8 cellular contexts compared by ENCODE assay signal in the genomic region with DNA sequence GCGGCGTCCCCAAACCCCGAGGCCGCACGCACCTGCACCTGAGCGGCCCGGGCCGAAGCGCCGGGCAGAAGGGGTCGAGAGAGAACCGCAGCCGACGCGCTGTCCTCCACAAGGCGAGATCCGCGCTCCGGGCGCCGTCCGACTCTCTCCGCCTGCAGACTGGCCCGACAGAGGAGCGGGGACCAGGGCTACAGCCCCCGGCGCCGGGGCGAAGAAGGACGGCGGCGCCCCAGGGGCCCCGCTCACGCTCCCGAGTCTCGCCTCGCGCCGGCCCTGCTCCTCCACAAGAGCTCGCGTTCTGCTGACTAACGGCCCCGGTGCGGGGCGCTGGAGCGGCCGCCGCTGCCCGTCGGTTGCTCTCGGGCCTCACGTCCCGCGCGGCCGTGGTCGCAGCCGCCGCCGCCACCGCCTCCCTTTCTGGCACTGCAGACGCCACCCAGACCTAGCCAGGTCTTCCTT. TPM values are rescaled to one million over a fixed set of nuclear protein-coding genes. Genes with fewer than 3 reads are reported as not detected.
DNase-seq lines count a peak whose midpoint lies in the region; ATAC-seq, FAIRE-seq and TF ChIP-seq lines count a peak whose summit lies in the region.

No MANE protein-coding gene starts in this region.

- WGBS in mammary epithelial cell (ENCODE audit: low coverage, missing lambda C conversion rate): 4% methylated on average over 12 of the region's 62 CpGs
- WGBS in mesodermal cell (ENCODE audit: insufficient coverage in 2 of 2), 2 experiments: 0 to 1% methylated on average over 23 to 61 of the region's 62 CpGs

- TF ChIP-seq POLR2A in GM12891 (IDR thresholded peaks at IDR 0.05; ENCODE audit: low read depth, low read length): no peak

- H3K79me2 ChIP-seq in mammary epithelial cell (ENCODE audit: insufficient read depth, low read length): peaks cover 93% of the 10 kb centered on the region

- peaks cover 13% of the 10 kb centered on the region for H3K4me1 ChIP-seq in mammary epithelial cell (ENCODE audit: insufficient read depth, low read length)
- peaks cover 7% of the 10 kb centered on the region for H3K4me1 ChIP-seq in mesodermal cell (ENCODE audit: control insufficient read depth, insufficient read depth, low read length, poor library complexity, severe bottlenecking)

- FAIRE-seq in GM12891 (lab: Jason Lieb, UNC): no peak

- H3K9me3 ChIP-seq in mammary epithelial cell (replicated peaks; ENCODE audit: insufficient read depth, low read length) (no peaks in the 10 kb centered on the region), mesodermal cell (ENCODE audit: control insufficient read depth, low read length) (no peaks in the 10 kb centered on the region)

- no peaks in the 10 kb centered on the region for H3K27me3 ChIP-seq in mammary epithelial cell (ENCODE audit: insufficient read depth, low read length)

- H3K27ac ChIP-seq in mammary epithelial cell (ENCODE audit: insufficient read depth, low read depth, low read length) (peak overlapping the region; percentile 55), mesodermal cell (ENCODE audit: low read depth, low read length, severe bottlenecking) (peak overlapping the region; percentile 94)

- no peaks in the 10 kb centered on the region for H3K36me3 ChIP-seq in mammary epithelial cell (ENCODE audit: insufficient read depth, low read length)
- peaks cover 9% of the 10 kb centered on the region for H3K36me3 ChIP-seq in mesodermal cell (ENCODE audit: control insufficient read depth, insufficient read depth, low read length)

- in situ Hi-C loops in mammary epithelial cell (cut with MboI; ENCODE audit: low sequenced_read_pairs in 2 of 2): no loop called here

- CTCF ChIA-PET in mammary epithelial cell (lab: Charles Lee; ENCODE audit: low non-redundant PET): interaction anchor here (0.6 kb wide), 1 partner anchor 36 kb away, joined by 4 read pairs; no protein-coding TSS in a partner anchor

- H3K4me3 ChIP-seq in Jurkat, Clone E6-1 (ENCODE audit: low read length): peak overlapping the region; percentile 95
- H3K4me3 ChIP-seq in mammary epithelial cell (replicated peaks in 1 of 3; ENCODE audit: insufficient read depth in 1 of 3, low read depth in 2 of 3, low read length in 3 of 3): peak overlapping the region; percentile 79 to 84 (median 80)
- peak overlapping the region; percentile 87 for H3K4me3 ChIP-seq in mesodermal cell (ENCODE audit: extremely low read depth, insufficient read depth, low read length, poor library complexity, severe bottlenecking)

- H4K20me1 ChIP-seq in mammary epithelial cell (ENCODE audit: insufficient read depth, low read length): no peaks in the 10 kb centered on the region

- DNase-seq in GM12891 (ENCODE audit: insufficient read length, low spot score): peak; percentile 25
- no peak for DNase-seq in Jurkat, Clone E6-1 (ENCODE audit: low read depth, low spot score)
- DNase-seq in mammary epithelial cell: no peak
- DNase-seq in HCEC 1CT: no peak
- DNase-seq in SKM-1 treated with dmso at 0.1 percent for 144 hours (lab: John Stamatoyannopoulos, UW; ENCODE audit: unreplicated experiment): no peak
- no peak for DNase-seq in NCI-H748 (lab: John Stamatoyannopoulos, UW; ENCODE audit: unreplicated experiment)

- ATAC-seq in GM21717 (IDR thresholded peaks at IDR 0.05; ENCODE audit: unreplicated experiment): peak; percentile 18

- intact Hi-C loops in mammary epithelial cell (cut with micrococcal nuclease): loop anchor here (1.0 to 5.0 kb wide), 5 partner anchors 19 to 228 kb away; no protein-coding TSS in a partner anchor

- no peak for TF ChIP-seq CTCF in mammary epithelial cell (conservative IDR thresholded peaks at IDR 0.05 in 1 of 2, IDR thresholded peaks at IDR 0.05 in 1 of 2; ENCODE audit: extremely low read depth in 1 of 2, insufficient read depth in 1 of 2, low read depth in 1 of 2, low read length in 2 of 2)

- dilution Hi-C loops in mammary epithelial cell (cut with HindIII; ENCODE audit: low sequenced_read_pairs): no loop called here

- H3K9ac ChIP-seq in mammary epithelial cell (ENCODE audit: insufficient read depth, low read length): peak overlapping the region; percentile 73

- H2AFZ ChIP-seq in mammary epithelial cell (ENCODE audit: low read depth, low read length): peak overlapping the region; percentile 87

- BruUV-seq in mammary epithelial cell (replicated peaks; lab: Mats Ljungman, UMichigan): TSS peak; percentile 17

- peak overlapping the region; percentile 73 for H3K4me2 ChIP-seq in mammary epithelial cell (ENCODE audit: insufficient read depth, low read depth, low read length)

TF ChIP-seq in GM12891, 5 proteins besides CTCF, POLR2A, EP300 and RAD21:
- TF ChIP-seq POLR2AphosphoS5 (IDR thresholded peaks at IDR 0.05; ENCODE audit: low read depth, low read length) (no peak), SPI1 (IDR thresholded peaks at IDR 0.05; ENCODE audit: low read depth, low read length) (no peak), POU2F2 (IDR thresholded peaks at IDR 0.05; ENCODE audit: low read depth, low read length) (no peak), PAX5 (IDR thresholded peaks at IDR 0.05; ENCODE audit: insufficient read depth, low read length, severe bottlenecking) (no peak), TAF1 (IDR thresholded peaks at IDR 0.05; ENCODE audit: low read depth, low read length) (no peak)

RNA-seq across cellular contexts. Expression of gene ABHD17B, which starts 0.4 kb away (rescaled TPM):
- polyA plus RNA-seq in GM12891 (2012; ENCODE audit: low read depth, missing spikeins): 7.0 TPM
- polyA plus RNA-seq in Jurkat, Clone E6-1 (2012; ENCODE audit: insufficient read depth, insufficient read length): 26.5 TPM
- total RNA-seq in mammary epithelial cell: 10 to 100 TPM; 13.2 to 26.8 TPM
- 10.0 TPM for polyA plus RNA-seq in mammary epithelial cell
- 8.5 TPM for polyA minus RNA-seq in mammary epithelial cell
- 30.8 TPM for polyA plus RNA-seq in mesodermal cell (2013, experiment 1 of 2)
- 33.0 TPM for polyA plus RNA-seq in mesodermal cell (2013, experiment 2 of 2)

RNA-seq across cellular contexts. Expression of gene C9orf85, which starts 0.8 kb away (rescaled TPM):
- polyA plus RNA-seq in GM12891 (2012; ENCODE audit: low read depth, missing spikeins): 8.4 TPM
- 9.8 TPM for polyA plus RNA-seq in Jurkat, Clone E6-1 (2012; ENCODE audit: insufficient read depth, insufficient read length)
- 10 to 100 TPM; 13.7 to 20.4 TPM for total RNA-seq in mammary epithelial cell
- 11.2 TPM for polyA plus RNA-seq in mammary epithelial cell
- polyA minus RNA-seq in mammary epithelial cell: not detected
- 14.5 TPM for polyA plus RNA-seq in mesodermal cell (2013, experiment 1 of 2)
- polyA plus RNA-seq in mesodermal cell (2013, experiment 2 of 2): 18.6 TPM
